In genomic region chr1:9539829-9540550, GRCh38 we compare ENCODE assay signal across 8 cellular contexts. TPM values are rescaled to one million over a fixed set of nuclear protein-coding genes. Genes with fewer than 3 reads are reported as not detected.
DNase-seq lines count a peak whose midpoint lies in the region; ATAC-seq and TF ChIP-seq lines count a peak whose summit lies in the region.

No MANE protein-coding gene starts in this region.

- TF ChIP-seq CTCF in foreskin fibroblast (IDR thresholded peaks at IDR 0.05; ENCODE audit: low read depth, low read length) = no peak
- TF ChIP-seq CTCF in neural progenitor cell (IDR thresholded peaks at IDR 0.05) = no peak

- H3K4me1 Mint-ChIP-seq in activated T-helper 2 cell treated with anti-CD3 and anti-CD28 coated beads, Interferon-gamma antibody, Interleukin-2, Interleukin-4, amounts not matched to agents 10 μg/mL and 5 μg/mL and 100 μg/mL, durations not matched to agents 14 hours and 24 hours and 36 hours (ENCODE audit: low read depth) = peaks cover 32% of the 10 kb centered on the region
- H3K4me1 Mint-ChIP-seq in neural progenitor cell = peaks cover 33% of the 10 kb centered on the region

- intact Hi-C loops in activated T-helper 2 cell treated with anti-CD3 and anti-CD28 coated beads, Interferon-gamma antibody, Interleukin-2, Interleukin-4, amounts not matched to agents 10 μg/mL and 5 μg/mL and 100 μg/mL, durations not matched to agents 14 hours and 24 hours and 36 hours (cut with micrococcal nuclease) = no loop called here

- H3K36me3 Mint-ChIP-seq in activated T-helper 2 cell treated with anti-CD3 and anti-CD28 coated beads, Interferon-gamma antibody, Interleukin-2, Interleukin-4, amounts not matched to agents 10 μg/mL and 5 μg/mL and 100 μg/mL, durations not matched to agents 14 hours and 24 hours and 36 hours (ENCODE audit: low read depth) = peaks cover 22% of the 10 kb centered on the region
- peaks cover 5% of the 10 kb centered on the region for H3K36me3 Mint-ChIP-seq in neural progenitor cell

- H3K4me2 ChIP-seq in neural progenitor cell = peak overlapping the region; percentile 85

- peak overlapping the region; percentile 56 to 86 for H3K4me3 ChIP-seq in foreskin fibroblast (ENCODE audit: low read depth in 1 of 2, low read length in 2 of 2)
- H3K4me3 ChIP-seq in neural progenitor cell = peak overlapping the region; percentile 67
- H3K4me3 ChIP-seq in thymus (ENCODE audit: low read length) = peak overlapping the region; percentile 84

- H3K27ac Mint-ChIP-seq in activated T-helper 2 cell treated with anti-CD3 and anti-CD28 coated beads, Interferon-gamma antibody, Interleukin-2, Interleukin-4, amounts not matched to agents 10 μg/mL and 5 μg/mL and 100 μg/mL, durations not matched to agents 14 hours and 24 hours and 36 hours = peak overlapping the region; percentile 78
- peak overlapping the region; percentile 88 for H3K27ac Mint-ChIP-seq in neural progenitor cell

- no peaks in the 10 kb centered on the region for H3K27me3 Mint-ChIP-seq in activated T-helper 2 cell treated with anti-CD3 and anti-CD28 coated beads, Interferon-gamma antibody, Interleukin-2, Interleukin-4, amounts not matched to agents 10 μg/mL and 5 μg/mL and 100 μg/mL, durations not matched to agents 14 hours and 24 hours and 36 hours (ENCODE audit: low read depth)
- H3K27me3 Mint-ChIP-seq in neural progenitor cell (ENCODE audit: insufficient read depth, low read depth) = no peaks in the 10 kb centered on the region

- peak overlapping the region; percentile 57 for H3K27ac ChIP-seq in neural progenitor cell
- peak overlapping the region; percentile 70 for H3K27ac ChIP-seq in thymus (ENCODE audit: low read depth)

- peak overlapping the region; percentile 92 for H3K4me3 Mint-ChIP-seq in activated T-helper 2 cell treated with anti-CD3 and anti-CD28 coated beads, Interferon-gamma antibody, Interleukin-2, Interleukin-4, amounts not matched to agents 10 μg/mL and 5 μg/mL and 100 μg/mL, durations not matched to agents 14 hours and 24 hours and 36 hours (ENCODE audit: low read depth)
- H3K4me3 Mint-ChIP-seq in neural progenitor cell = peak overlapping the region; percentile 96

- peaks cover 21% of the 10 kb centered on the region for H3F3A ChIP-seq in neural progenitor cell (ENCODE audit: low read depth)

- peak overlapping the region; percentile 69 for H2AFZ ChIP-seq in neural progenitor cell (replicated peaks)

- 3% methylated on average over 61 of the region's 61 CpGs for WGBS in thymus

- H3K36me3 ChIP-seq in neural progenitor cell (no peaks in the 10 kb centered on the region), thymus (ENCODE audit: control insufficient read depth, insufficient read depth) (no peaks in the 10 kb centered on the region)

- H3K4me1 ChIP-seq in neural progenitor cell = no peaks in the 10 kb centered on the region
- peaks cover 11% of the 10 kb centered on the region for H3K4me1 ChIP-seq in thymus (ENCODE audit: control insufficient read depth, insufficient read depth, low read length)

- peaks cover 54% of the 10 kb centered on the region for H3K79me2 ChIP-seq in neural progenitor cell (ENCODE audit: low read depth)

- ATAC-seq in GM18519 (IDR thresholded peaks at IDR 0.05; ENCODE audit: low FRiP score, unreplicated experiment) (peak; percentile 30), HG03045 (IDR thresholded peaks at IDR 0.05; ENCODE audit: unreplicated experiment) (peak; percentile 48)

- H3K9ac ChIP-seq in neural progenitor cell = peak overlapping the region; percentile 59

- H3K9me3 Mint-ChIP-seq in activated T-helper 2 cell treated with anti-CD3 and anti-CD28 coated beads, Interferon-gamma antibody, Interleukin-2, Interleukin-4, amounts not matched to agents 10 μg/mL and 5 μg/mL and 100 μg/mL, durations not matched to agents 14 hours and 24 hours and 36 hours = peaks cover 4% of the 10 kb centered on the region
- H3K9me3 Mint-ChIP-seq in neural progenitor cell = peaks cover 2% of the 10 kb centered on the region

- H3K9me3 ChIP-seq in neural progenitor cell (ENCODE audit: low read depth) (no peaks in the 10 kb centered on the region), thymus (ENCODE audit: control insufficient read depth) (no peaks in the 10 kb centered on the region)

- H4K20me1 ChIP-seq in neural progenitor cell (ENCODE audit: low read depth) = peaks cover 22% of the 10 kb centered on the region

- DNase-seq in AG08396 (ENCODE audit: low spot score) (peak; percentile 79), NCI-H69 (lab: John Stamatoyannopoulos, UW) (peak; percentile 60), foreskin fibroblast (peak; percentile 42 to 86), neural progenitor cell (ENCODE audit: low spot score) (peak; percentile 82)
- DNase-seq in activated T-helper 2 cell treated with anti-CD3 and anti-CD28 coated beads, Interferon-gamma antibody, Interleukin-2, Interleukin-4, amounts not matched to agents 10 μg/mL and 5 μg/mL and 100 μg/mL, durations not matched to agents 14 hours and 24 hours and 36 hours (ENCODE audit: low spot score) = peak; percentile 62

- H3K27me3 ChIP-seq in neural progenitor cell (no peaks in the 10 kb centered on the region), thymus (ENCODE audit: control insufficient read depth, insufficient read depth) (no peaks in the 10 kb centered on the region)

RNA-seq across cellular contexts. Expression of gene SLC25A33, which starts 0.7 kb away (rescaled TPM):
- total RNA-seq in activated T-helper 2 cell treated with anti-CD3 and anti-CD28 coated beads, Interferon-gamma antibody, Interleukin-2, Interleukin-4, amounts not matched to agents 10 μg/mL and 5 μg/mL and 100 μg/mL, durations not matched to agents 14 hours and 24 hours and 36 hours = 9.6 and 10.4 TPM in 2 replicates
- 19.0 and 20.8 TPM in 2 replicates for total RNA-seq in neural progenitor cell (ENCODE audit: low replicate concordance)
- polyA plus RNA-seq in thymus = 5.8 TPM

RNA-seq across cellular contexts. Expression of gene TMEM201, which starts 48.7 kb away (rescaled TPM):
- 30.8 and 31.6 TPM in 2 replicates for total RNA-seq in activated T-helper 2 cell treated with anti-CD3 and anti-CD28 coated beads, Interferon-gamma antibody, Interleukin-2, Interleukin-4, amounts not matched to agents 10 μg/mL and 5 μg/mL and 100 μg/mL, durations not matched to agents 14 hours and 24 hours and 36 hours
- total RNA-seq in neural progenitor cell (ENCODE audit: low replicate concordance) = 1.9 and 7.3 TPM in 2 replicates
- polyA plus RNA-seq in thymus = 4.4 TPM

Comparison
In these comparisons a context has a peak if more than half of its experiments do, and no peak if none do; other contexts are left out.
1. Peak in every context shown above with its lines: DNase-seq, ATAC-seq, H3K4me3 ChIP-seq and H3K27ac ChIP-seq.